1 cellular context compared by ENCODE assay signal in genomic region chr3:191378142-191378541, GRCh38.
TF ChIP-seq lines count a peak whose summit lies in the region.

No MANE protein-coding gene starts in this region.

TF ChIP-seq in IMR-90, 13 proteins besides CTCF, POLR2A, EP300 and RAD21 (continued from another document):
- no peak for TF ChIP-seq RFX5 (IDR thresholded peaks at IDR 0.05; ENCODE audit: low read depth, low read length)
- no peak for TF ChIP-seq MAFK (IDR thresholded peaks at IDR 0.05; ENCODE audit: low read depth, low read length)
- no peak for TF ChIP-seq SMC3 (IDR thresholded peaks at IDR 0.05; ENCODE audit: low read depth, low read length)
- TF ChIP-seq CEBPB (IDR thresholded peaks at IDR 0.05; ENCODE audit: low read depth, low read length): no peak
- no peak for TF ChIP-seq BHLHE40 (IDR thresholded peaks at IDR 0.05; ENCODE audit: low read depth, low read length)
- no peak for TF ChIP-seq ELK1 (IDR thresholded peaks at IDR 0.05; ENCODE audit: borderline replicate concordance, low read depth, low read length)
- TF ChIP-seq RCOR1 (IDR thresholded peaks at IDR 0.05; ENCODE audit: insufficient replicate concordance, low read length): no peak
- no peak for TF ChIP-seq NFE2L2 (IDR thresholded peaks at IDR 0.05; ENCODE audit: low read depth, low read length)
- TF ChIP-seq MAZ (IDR thresholded peaks at IDR 0.05; ENCODE audit: borderline replicate concordance, low read depth, low read length): no peak
